Comparison of ENCODE assay signal across 24 cellular contexts in genomic region chr5:59772206-59772605, GRCh38.
"Had no signal": no experiment of that assay in that cellular context is flagged by ENCODE, and none has a peak within 500 bp of the region (broad histone marks: within the 10 kb centered on the region; RNA-seq: fewer than 3 reads in every experiment).

No MANE protein-coding gene starts in this region.

- DNase-seq: activated CD4-positive, alpha-beta memory T cell treated with anti-CD3 and anti-CD28 coated beads for 36 hours; activated CD4-positive, alpha-beta T cell treated with anti-CD3 and anti-CD28 coated beads for 36 hours; activated CD4-positive, alpha-beta T cell treated with anti-CD3 and anti-CD28 coated beads, Interleukin-2, amount 10 ng/mL, durations not matched to agents 24 days and 14 days; activated CD4-positive, CD25-positive, alpha-beta regulatory T cell; activated CD4-positive, CD25-positive, alpha-beta regulatory T cell treated with anti-CD3 and anti-CD28 coated beads, Interleukin-2, amount 50 U/mL, for 72 hours; activated CD8-positive, alpha-beta memory T cell treated with anti-CD3 and anti-CD28 coated beads, Interleukin-2, amount 50 U/mL, for 48 hours; activated gamma-delta T cell treated with Interleukin-2 at 50 U/mL for 16 hours; activated naive CD4-positive, alpha-beta T cell treated with anti-CD3 and anti-CD28 coated beads, Interleukin-2, amount 50 U/mL, for 16 hours; activated naive CD4-positive, alpha-beta T cell treated with Interleukin-2 at 50 U/mL for 16 hours; activated T-cell treated with anti-CD3 and anti-CD28 coated beads for 4 hours; activated T-cell treated with anti-CD3 and anti-CD28 coated beads, Interleukin-2, amount 50 U/mL, for 24 hours; amniotic stem cell; anterior cingulate cortex; brain microvascular endothelial cell; central memory CD4-positive, alpha-beta T cell; cerebellar nuclear complex; colonic mucosa; effector CD8-positive, alpha-beta T cell; esophagus squamous epithelium; head of caudate nucleus; T-helper 2 cell had no signal

- H3K4me3 ChIP-seq: colonic mucosa, esophagus squamous epithelium had no signal

- H3K27ac Mint-ChIP-seq: activated CD4-positive, alpha-beta memory T cell treated with anti-CD3 and anti-CD28 coated beads for 36 hours; activated CD4-positive, alpha-beta T cell treated with anti-CD3 and anti-CD28 coated beads for 36 hours; activated CD4-positive, alpha-beta T cell treated with anti-CD3 and anti-CD28 coated beads, Interleukin-2, amount 10 ng/mL, durations not matched to agents 24 days and 14 days; activated naive CD8-positive, alpha-beta T cell; activated T-cell treated with anti-CD3 and anti-CD28 coated beads, Interleukin-2, amount 50 U/mL, for 24 hours; activated T-helper 1 cell treated with anti-CD3 and anti-CD28 coated beads, Interleukin-12 subunit alpha, Interleukin-12 subunit beta, Interleukin-2, Interleukin-4 antibody, amounts not matched to agents 30 ng/mL and 10 ng/mL and 1 ng/mL, durations not matched to agents 14 hours and 24 hours and 36 hours had no signal

- H3K27ac ChIP-seq: brain microvascular endothelial cell, colonic mucosa, epithelial cell of prostate, esophagus squamous epithelium had no signal

- H3K36me3 ChIP-seq: brain microvascular endothelial cell, colonic mucosa, esophagus squamous epithelium had no signal

- H3K27me3 ChIP-seq: brain microvascular endothelial cell, colonic mucosa, esophagus squamous epithelium had no signal

- H3K4me1 ChIP-seq: colonic mucosa had no signal

- ATAC-seq: activated CD4-positive, alpha-beta T cell treated with anti-CD3 and anti-CD28 coated beads for 36 hours had no signal

- H3K4me3 Mint-ChIP-seq: activated CD4-positive, alpha-beta memory T cell treated with anti-CD3 and anti-CD28 coated beads for 36 hours; activated CD4-positive, alpha-beta T cell treated with anti-CD3 and anti-CD28 coated beads for 36 hours; activated CD4-positive, alpha-beta T cell treated with anti-CD3 and anti-CD28 coated beads, Interleukin-2, amount 10 ng/mL, durations not matched to agents 24 days and 14 days; activated naive CD8-positive, alpha-beta T cell; activated T-cell treated with anti-CD3 and anti-CD28 coated beads, Interleukin-2, amount 50 U/mL, for 24 hours; activated T-helper 1 cell treated with anti-CD3 and anti-CD28 coated beads, Interleukin-12 subunit alpha, Interleukin-12 subunit beta, Interleukin-2, Interleukin-4 antibody, amounts not matched to agents 30 ng/mL and 10 ng/mL and 1 ng/mL, durations not matched to agents 14 hours and 24 hours and 36 hours had no signal

- H3K36me3 Mint-ChIP-seq: activated CD4-positive, alpha-beta memory T cell treated with anti-CD3 and anti-CD28 coated beads for 36 hours; activated naive CD8-positive, alpha-beta T cell had no signal

- H3K9me3 Mint-ChIP-seq: activated CD4-positive, alpha-beta memory T cell treated with anti-CD3 and anti-CD28 coated beads for 36 hours; activated CD4-positive, alpha-beta T cell treated with anti-CD3 and anti-CD28 coated beads, Interleukin-2, amount 10 ng/mL, durations not matched to agents 24 days and 14 days; activated T-cell treated with anti-CD3 and anti-CD28 coated beads, Interleukin-2, amount 50 U/mL, for 24 hours; activated T-helper 1 cell treated with anti-CD3 and anti-CD28 coated beads, Interleukin-12 subunit alpha, Interleukin-12 subunit beta, Interleukin-2, Interleukin-4 antibody, amounts not matched to agents 30 ng/mL and 10 ng/mL and 1 ng/mL, durations not matched to agents 14 hours and 24 hours and 36 hours had no signal

- H3K9me3 ChIP-seq: colonic mucosa, esophagus squamous epithelium had no signal
